In genomic region chr10:3399756-3400155, GRCh38 we compare ENCODE assay signal across 1 cellular context.
TF ChIP-seq lines count a peak whose summit lies in the region.

No MANE protein-coding gene starts in this region.

TF ChIP-seq in SK-N-SH treated with all-trans-retinoic acid at 6 μM for 48 hours, 23 proteins besides CTCF, POLR2A, EP300 and RAD21 (continued from another document):
- TF ChIP-seq CSRNP3 (CRISPR knock-in tag; IDR thresholded peaks at IDR 0.05) (no peak), ARNTL (CRISPR knock-in tag; IDR thresholded peaks at IDR 0.05; ENCODE audit: borderline replicate concordance, low read depth) (no peak), GLIS3 (CRISPR knock-in tag; IDR thresholded peaks at IDR 0.05) (no peak), ZNF565 (CRISPR knock-in tag; conservative IDR thresholded peaks at IDR 0.05; ENCODE audit: low read depth) (no peak), TOX (CRISPR knock-in tag; IDR thresholded peaks at IDR 0.05; ENCODE audit: borderline replicate concordance) (no peak), CSDC2 (CRISPR knock-in tag; IDR thresholded peaks at IDR 0.05) (no peak), ZFP3 (CRISPR knock-in tag; IDR thresholded peaks at IDR 0.05) (no peak), ZFP30 (CRISPR knock-in tag; IDR thresholded peaks at IDR 0.05) (no peak)
TF ChIP-seq in SK-N-SH treated with all-trans-retinoic acid at 6 μM for 48 hours: peak in this region for 0.
